In the genomic region with DNA sequence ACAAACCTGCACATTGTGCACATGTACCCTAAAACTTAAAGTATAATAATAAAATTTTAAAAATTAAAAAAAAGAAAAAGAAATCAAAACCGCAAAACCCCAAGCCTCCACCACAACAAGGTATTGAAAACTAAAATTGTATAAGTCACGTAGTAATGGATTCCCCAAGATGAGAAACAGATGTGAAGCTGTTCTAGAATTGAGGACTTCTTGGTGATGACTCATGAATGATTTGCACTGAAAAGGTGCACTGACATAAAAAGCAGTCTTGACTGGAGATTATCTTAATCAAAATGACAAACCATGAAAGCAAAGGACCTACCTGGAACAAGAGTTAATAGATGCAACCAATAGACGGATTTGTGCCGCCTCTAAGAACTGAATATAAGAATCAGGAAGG, we compare ENCODE assay signal across 20 cellular contexts.
"Had no signal": no experiment of that assay in that cellular context is flagged by ENCODE, and none has a peak within 500 bp of the region (broad histone marks: within the 10 kb centered on the region; RNA-seq: fewer than 3 reads in every experiment).

No MANE protein-coding gene starts in this region.

- DNase-seq: activated CD4-positive, alpha-beta T cell treated with anti-CD3 and anti-CD28 coated beads, Interleukin-2, amount 10 ng/mL, durations not matched to agents 24 days and 14 days; activated CD8-positive, alpha-beta memory T cell treated with anti-CD3 and anti-CD28 coated beads, Interleukin-2, amount 10 ng/mL, durations not matched to agents 7 days and 5 days; activated CD8-positive, alpha-beta T cell treated with anti-CD3 and anti-CD28 coated beads for 36 hours; activated effector memory CD4-positive, alpha-beta T cell treated with anti-CD3 and anti-CD28 coated beads, Interleukin-2, amount 50 U/mL, for 16 hours; activated T-cell treated with anti-CD3 and anti-CD28 coated beads for 4 hours; aorta; central memory CD4-positive, alpha-beta T cell; dermis blood vessel endothelial cell; effector CD8-positive, alpha-beta T cell; erythroblast; heart right ventricle; left colon; ovary; psoas muscle; spleen; stimulated activated CD4-positive, alpha-beta T cell treated with anti-CD3 and anti-CD28 coated beads, Interleukin-4, amount 100 ng/mL, for 4 hours; T1000; tibial artery had no signal

- H3K27ac ChIP-seq: heart right ventricle, ovary, psoas muscle, right atrium auricular region, spleen, tibial artery had no signal

- H3K4me3 ChIP-seq: heart right ventricle, ovary, psoas muscle, right atrium auricular region, spleen, tibial artery had no signal

- H3K27me3 ChIP-seq: heart right ventricle, ovary, right atrium auricular region, spleen, tibial artery had no signal

- H3K9me3 ChIP-seq: ovary, psoas muscle, right atrium auricular region, spleen, tibial artery had no signal

- ATAC-seq: activated CD8-positive, alpha-beta memory T cell treated with anti-CD3 and anti-CD28 coated beads, Interleukin-2, amount 10 ng/mL, durations not matched to agents 7 days and 5 days; activated CD8-positive, alpha-beta T cell treated with anti-CD3 and anti-CD28 coated beads for 36 hours; heart right ventricle; left colon; natural killer cell treated with Interleukin-12 subunit alpha and Interleukin-12 subunit beta and Interleukin-15 and Interleukin-18, amount 100 ng/mL, for 72 hours; psoas muscle had no signal

- H3K36me3 ChIP-seq: heart right ventricle, ovary, right atrium auricular region, spleen, tibial artery had no signal

- H3K4me1 ChIP-seq: heart right ventricle, psoas muscle, right atrium auricular region, spleen, tibial artery had no signal
